In genomic region chr1:31762726-31763670, GRCh38 we compare ENCODE assay signal across 8 cellular contexts. TPM values are rescaled to one million over a fixed set of nuclear protein-coding genes. Genes with fewer than 3 reads are reported as not detected.
DNase-seq lines count a peak whose midpoint lies in the region; TF ChIP-seq lines count a peak whose summit lies in the region.

No MANE protein-coding gene starts in this region.

- no peak overlapping the region for H2AFZ ChIP-seq in H9 (ENCODE audit: low read length)

- H3K18ac ChIP-seq in H9 (ENCODE audit: insufficient read length, low read depth, low read length): no peak overlapping the region

- H3K27me3 ChIP-seq in H9 (ENCODE audit: insufficient read depth, low read length) (peaks cover 2% of the 10 kb centered on the region; the same call in 1 of the 2 replicates), endocrine pancreas (ENCODE audit: control insufficient read depth, insufficient read depth, low read length) (no peaks in the 10 kb centered on the region)

- H3K4me3 ChIP-seq in endocrine pancreas (ENCODE audit: control insufficient read depth, insufficient read depth, low read length): no peak overlapping the region
- H3K4me3 ChIP-seq in mesodermal cell (ENCODE audit: extremely low read depth, insufficient read depth, low read length, poor library complexity, severe bottlenecking): peak overlapping the region; percentile 56

- H3K23ac ChIP-seq in H9 (ENCODE audit: insufficient read length, low read depth, low read length): no peak overlapping the region

- H4K8ac ChIP-seq in H9 (replicated peaks; ENCODE audit: insufficient read length, low read depth, low read length): no peak overlapping the region

- H3K9me3 ChIP-seq in H9 (ENCODE audit: control insufficient read depth, low read depth, low read length): no peaks in the 10 kb centered on the region
- no peaks in the 10 kb centered on the region for H3K9me3 ChIP-seq in endocrine pancreas (ENCODE audit: control insufficient read depth, low read length)
- no peaks in the 10 kb centered on the region for H3K9me3 ChIP-seq in mesodermal cell (ENCODE audit: control insufficient read depth, low read length)

- peak; percentile 84 for TF ChIP-seq CTCF in H9 (conservative IDR thresholded peaks at IDR 0.05)

- H2BK5ac ChIP-seq in H9 (ENCODE audit: insufficient read length, low read length): no peak overlapping the region

- H3K14ac ChIP-seq in H9 (ENCODE audit: insufficient read depth, low read length): no peak overlapping the region

- H3K4me2 ChIP-seq in H9 (ENCODE audit: insufficient read depth, insufficient read length, low read length): peak overlapping the region; percentile 73

- peaks cover 46 to 70% of the 10 kb centered on the region in 2 experiments for H3K4me1 Mint-ChIP-seq in H9

- no peak overlapping the region for H3K27ac Mint-ChIP-seq in H9

- H3K27me3 Mint-ChIP-seq in H9 (ENCODE audit: low read depth): peaks cover 43% of the 10 kb centered on the region

- WGBS in H9 (ENCODE audit: extremely low coverage, insufficient read length, low lambda C conversion rate): no CpG with 5 or more reads among the region's 60 CpGs
- 1% methylated on average over 32 to 47 of the region's 60 CpGs for WGBS in mesodermal cell (ENCODE audit: insufficient coverage in 2 of 2), 2 experiments

- H3K79me1 ChIP-seq in H9 (ENCODE audit: insufficient read depth, low read depth, low read length, poor library complexity, severe bottlenecking): no peaks in the 10 kb centered on the region

- no peak overlapping the region for H4K5ac ChIP-seq in H9 (ENCODE audit: insufficient read length, low read depth, low read length)

- peak overlapping the region; percentile 71 to 93 for H3K4me3 Mint-ChIP-seq in H9

- H3K4me1 ChIP-seq in H9 (ENCODE audit: insufficient read depth, low read length): peaks cover 6% of the 10 kb centered on the region; the same call in 1 of the 2 replicates
- H3K4me1 ChIP-seq in endocrine pancreas (ENCODE audit: control insufficient read depth, insufficient read depth, low read length): no peaks in the 10 kb centered on the region
- H3K4me1 ChIP-seq in mesodermal cell (ENCODE audit: control insufficient read depth, insufficient read depth, low read length, poor library complexity, severe bottlenecking): peaks cover 31% of the 10 kb centered on the region

- H2BK15ac ChIP-seq in H9 (ENCODE audit: low read depth, low read length): no peak overlapping the region

- DNase-seq in AG20443 (ENCODE audit: low spot score): peak; percentile 76
- DNase-seq in H9: peak; percentile 90
- DNase-seq in NCI-H748 treated with DMSO at 0.1 percent for 48 hours (lab: John Stamatoyannopoulos, UW): peak; percentile 37
- peak; percentile 82 for DNase-seq in activated CD8-positive, alpha-beta memory T cell treated with anti-CD3 and anti-CD28 coated beads for 24 hours
- peak; percentile 27 to 36 for DNase-seq in stimulated activated CD8-positive, alpha-beta memory T cell treated with anti-CD3 and anti-CD28 coated beads, Interleukin-7, amount 100 ng/mL, for 1 hour (ENCODE audit: low read depth in 2 of 2)
- no peak for DNase-seq in cerebellar nuclear complex (lab: John Stamatoyannopoulos, UW)

- peaks cover 10% of the 10 kb centered on the region for H3K23me2 ChIP-seq in H9 (ENCODE audit: insufficient read length, low read depth, low read length, poor library complexity, severe bottlenecking)

- no peak overlapping the region for H3K56ac ChIP-seq in H9 (ENCODE audit: insufficient read length, low read depth, low read length)

- H4K91ac ChIP-seq in H9 (ENCODE audit: insufficient read length, low read depth, low read length): no peak overlapping the region

- H3K36me3 ChIP-seq in endocrine pancreas (ENCODE audit: control insufficient read depth, insufficient read depth, low read length) (no peaks in the 10 kb centered on the region), mesodermal cell (ENCODE audit: control insufficient read depth, insufficient read depth, low read length) (no peaks in the 10 kb centered on the region)

- H2BK12ac ChIP-seq in H9 (ENCODE audit: insufficient read length, low read depth, low read length): no peak overlapping the region

- H3K36me3 Mint-ChIP-seq in H9 (ENCODE audit: insufficient read depth in 1 of 3, low read depth in 3 of 3): no peaks in the 10 kb centered on the region

- no peaks in the 10 kb centered on the region for H3K79me2 ChIP-seq in H9 (ENCODE audit: insufficient read depth, low read length)

- H4K20me1 ChIP-seq in H9 (ENCODE audit: control insufficient read depth, insufficient read depth, insufficient read length): no peaks in the 10 kb centered on the region

- H3K9ac ChIP-seq in H9 (ENCODE audit: extremely low read depth, insufficient read length, low read length): no peak overlapping the region
- H3K9ac ChIP-seq in endocrine pancreas (ENCODE audit: control insufficient read depth, insufficient read depth, low read length): peak overlapping the region; percentile 38

- H3K4ac ChIP-seq in H9 (ENCODE audit: low read depth, low read length): no peak overlapping the region

- H3K27ac ChIP-seq in H9 (ENCODE audit: insufficient read length, low read depth, low read length) (no peak overlapping the region), mesodermal cell (ENCODE audit: low read depth, low read length, severe bottlenecking) (no peak overlapping the region)

- H2AK5ac ChIP-seq in H9 (ENCODE audit: insufficient read length, low read length): no peak overlapping the region

- no peak overlapping the region for H2BK20ac ChIP-seq in H9 (ENCODE audit: low read depth, low read length, poor library complexity, severe bottlenecking)

- H2BK120ac ChIP-seq in H9 (ENCODE audit: low read depth, low read length, poor library complexity, severe bottlenecking): no peak overlapping the region

- no peaks in the 10 kb centered on the region; a peak in 2 of 5 replicates for H3K9me3 Mint-ChIP-seq in H9

- H3T11ph ChIP-seq in H9 (ENCODE audit: low read length): no peak overlapping the region

RNA-seq across cellular contexts. Expression of gene ADGRB2, which starts 1.1 kb away (rescaled TPM):
- 10.7 and 10.9 TPM in 2 replicates for total RNA-seq in H9 (2021)
- 24.5 TPM for polyA plus RNA-seq in mesodermal cell (2013, experiment 1 of 2)
- polyA plus RNA-seq in mesodermal cell (2013, experiment 2 of 2): 18.7 TPM

RNA-seq across cellular contexts. Expression of gene SPOCD1, which starts 52.8 kb away (rescaled TPM):
- total RNA-seq in H9 (2021): 1.5 and 2.7 TPM in 2 replicates
- polyA plus RNA-seq in mesodermal cell (2013, experiment 1 of 2): 7.0 TPM
- polyA plus RNA-seq in mesodermal cell (2013, experiment 2 of 2): 5.4 TPM

RNA-seq across cellular contexts. Expression of gene COL16A1, which starts 59.2 kb away (rescaled TPM):
- total RNA-seq in H9 (2021): 6.2 and 6.5 TPM in 2 replicates
- 7.2 TPM for polyA plus RNA-seq in mesodermal cell (2013, experiment 1 of 2)
- 4.3 TPM for polyA plus RNA-seq in mesodermal cell (2013, experiment 2 of 2)

Comparison
In these comparisons a context has a peak if more than half of its experiments do, and no peak if none do; other contexts are left out.
1. DNase-seq: peak in AG20443 (single experiment), H9 (single experiment), NCI-H748 treated with DMSO at 0.1 percent for 48 hours (single experiment), activated CD8-positive, alpha-beta memory T cell treated with anti-CD3 and anti-CD28 coated beads for 24 hours (single experiment) and stimulated activated CD8-positive, alpha-beta memory T cell treated with anti-CD3 and anti-CD28 coated beads, Interleukin-7, amount 100 ng/mL, for 1 hour (2 of 2); none in cerebellar nuclear complex (0 of 2).